31 cellular contexts compared by ENCODE assay signal in genomic region chr15:89387140-89387903, GRCh38.
"Had no signal": no experiment of that assay in that cellular context is flagged by ENCODE, and none has a peak within 500 bp of the region (broad histone marks: within the 10 kb centered on the region; RNA-seq: fewer than 3 reads in every experiment).

No MANE protein-coding gene starts in this region.

- H3K9me3 ChIP-seq: gastrocnemius medialis, heart left ventricle, left lung, mucosa of descending colon, ovary, psoas muscle, stomach, thyroid gland, vagina had no signal

- ATAC-seq: effector memory CD8-positive, alpha-beta T cell; esophagus mucosa; gastrocnemius medialis; heart left ventricle; left cardiac atrium; left lung; mucosa of descending colon; naive thymus-derived CD4-positive, alpha-beta T cell; psoas muscle; right cardiac atrium; stimulated activated effector memory CD8-positive, alpha-beta T cell treated with anti-CD3 and anti-CD28 coated beads, Interleukin-12 subunit alpha, Interleukin-12 subunit beta, amount 100 ng/mL, for 72 hours had no signal

- H2AFZ ChIP-seq: hepatocyte, neural progenitor cell had no signal

- H3K27me3 ChIP-seq: ovary, thyroid gland, vagina had no signal

- H3K36me3 Mint-ChIP-seq: mesothelial cell of epicardium; naive thymus-derived CD4-positive, alpha-beta T cell; neural progenitor cell; stimulated activated effector memory CD8-positive, alpha-beta T cell treated with anti-CD3 and anti-CD28 coated beads, Interleukin-12 subunit alpha, Interleukin-12 subunit beta, amount 100 ng/mL, for 72 hours had no signal

- H3K27ac Mint-ChIP-seq: effector memory CD8-positive, alpha-beta T cell; mesothelial cell of epicardium; naive thymus-derived CD4-positive, alpha-beta T cell; nephron; neural progenitor cell; stimulated activated effector memory CD8-positive, alpha-beta T cell treated with anti-CD3 and anti-CD28 coated beads, Interleukin-12 subunit alpha, Interleukin-12 subunit beta, amount 100 ng/mL, for 72 hours had no signal

- H3K4me1 Mint-ChIP-seq: stimulated activated effector memory CD8-positive, alpha-beta T cell treated with anti-CD3 and anti-CD28 coated beads, Interleukin-12 subunit alpha, Interleukin-12 subunit beta, amount 100 ng/mL, for 72 hours had no signal

- FAIRE-seq: kidney had no signal

- H3K4me3 Mint-ChIP-seq: effector memory CD8-positive, alpha-beta T cell; mesothelial cell of epicardium; naive thymus-derived CD4-positive, alpha-beta T cell; nephron; neural progenitor cell; stimulated activated effector memory CD8-positive, alpha-beta T cell treated with anti-CD3 and anti-CD28 coated beads, Interleukin-12 subunit alpha, Interleukin-12 subunit beta, amount 100 ng/mL, for 72 hours had no signal

- H3K4me2 ChIP-seq: hepatocyte, neural progenitor cell had no signal

- H3K9me3 Mint-ChIP-seq: effector memory CD8-positive, alpha-beta T cell; mesothelial cell of epicardium; naive thymus-derived CD4-positive, alpha-beta T cell; nephron; neural progenitor cell; stimulated activated effector memory CD8-positive, alpha-beta T cell treated with anti-CD3 and anti-CD28 coated beads, Interleukin-12 subunit alpha, Interleukin-12 subunit beta, amount 100 ng/mL, for 72 hours had no signal

- DNase-seq: dermis blood vessel endothelial cell; effector memory CD8-positive, alpha-beta T cell; foreskin fibroblast; gastrocnemius medialis; heart left ventricle; kidney; left cardiac atrium; mesenchymal stem cell; mucosa of descending colon; naive thymus-derived CD4-positive, alpha-beta T cell; nucleus accumbens; ovary; right cardiac atrium; stimulated activated CD4-positive, alpha-beta T cell treated with anti-CD3 and anti-CD28 coated beads, Interleukin-1b, Interleukin-23, amount 100 ng/mL, for 48 hours; stimulated activated CD4-positive, alpha-beta T cell treated with anti-CD3 and anti-CD28 coated beads, Interleukin-4, amount 100 ng/mL, for 1 hour; stimulated activated naive CD4-positive, alpha-beta T cell treated with Interleukin-2 at 50 U/mL for 16 hours; stomach; thyroid gland; trophoblast cell had no signal

- H3K4me3 ChIP-seq: coronary artery, gastrocnemius medialis, heart left ventricle, hepatocyte, left lung, mucosa of descending colon, neural progenitor cell, ovary, psoas muscle, skin epidermis, stomach, thyroid gland, vagina had no signal

- H3K36me3 ChIP-seq: gastrocnemius medialis, heart left ventricle, left lung, neural progenitor cell, ovary, stomach, thyroid gland, vagina had no signal

- H3K9ac ChIP-seq: neural progenitor cell had no signal

- H3K4me1 ChIP-seq: gastrocnemius medialis, heart left ventricle, left lung, psoas muscle, vagina had no signal

- H3K79me2 ChIP-seq: hepatocyte had no signal

- H3K27ac ChIP-seq: coronary artery, epithelial cell of prostate, gastrocnemius medialis, heart left ventricle, hepatocyte, left lung, neural progenitor cell, ovary, psoas muscle, skin epidermis, stomach, thyroid gland, vagina had no signal
